In genomic region chr15:61237400-61237799, GRCh38 we compare ENCODE assay signal across 34 cellular contexts.
"Had no signal": no experiment of that assay in that cellular context is flagged by ENCODE, and none has a peak within 500 bp of the region (broad histone marks: within the 10 kb centered on the region; RNA-seq: fewer than 3 reads in every experiment).

No MANE protein-coding gene starts in this region.

- DNase-seq: Karpas-422, Kasumi-1, MG63, MM.1S, MV-4-11, NCI-H1048, NCI-H1092, NCI-H1092 treated with DMSO at 0.1 percent for 48 hours, NCI-H1105, NCI-H1105 treated with DMSO at 0.1 percent for 48 hours, NCI-H1417, NCI-H1417 treated with DMSO at 0.1 percent for 48 hours, NCI-H1436, NCI-H1436 treated with DMSO at 0.1 percent for 48 hours, NCI-H146, NCI-H1694, NCI-H1694 treated with DMSO at 0.1 percent for 48 hours, NCI-H187, NCI-H187 treated with DMSO at 0.1 percent for 48 hours, NCI-H1930, NCI-H2029, NCI-H2029 treated with DMSO at 0.1 percent for 48 hours, NCI-H2081, NCI-H2081 treated with DMSO at 0.1 percent for 48 hours, NCI-H2107, NCI-H2171, NCI-H2171 treated with DMSO at 0.1 percent for 48 hours, NCI-H2227 treated with DMSO at 0.1 percent for 48 hours, NCI-H226, NCI-H345, NCI-H446, NCI-H446 treated with DMSO at 0.1 percent for 48 hours, NCI-H510A, NCI-H510A treated with DMSO at 0.1 percent for 48 hours had no signal

- H3K9me3 ChIP-seq: MG63 had no signal

- H3K4me3 ChIP-seq: MG63 had no signal

- H3K36me3 ChIP-seq: MG63 had no signal
